Comparison of ENCODE assay signal across 11 cellular contexts in the genomic region with DNA sequence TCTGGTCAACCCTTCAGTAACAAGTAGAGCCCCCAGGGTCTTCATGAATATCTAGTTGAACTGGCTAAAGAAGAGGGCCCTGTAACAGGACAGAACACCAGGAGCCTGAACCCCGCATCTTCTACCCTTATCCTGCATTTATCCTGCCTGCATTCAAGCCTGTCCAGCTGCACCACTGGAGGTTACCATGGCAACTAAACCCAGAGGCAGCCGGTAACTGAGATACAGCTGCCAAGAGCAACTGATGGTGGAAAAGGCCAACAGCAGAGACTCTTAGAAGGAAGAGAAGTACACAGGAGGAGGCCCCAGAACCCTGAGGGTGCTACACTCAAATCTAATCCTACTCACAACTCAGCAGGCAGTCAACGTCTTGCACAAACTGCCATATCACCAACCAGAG. TPM values are rescaled to one million over a fixed set of nuclear protein-coding genes. Genes with fewer than 3 reads are reported as not detected.
DNase-seq lines count a peak whose midpoint lies in the region; ATAC-seq, FAIRE-seq and TF ChIP-seq lines count a peak whose summit lies in the region.
"Had no signal": no experiment of that assay in that cellular context is flagged by ENCODE, and none has a peak within 500 bp of the region (broad histone marks: within the 10 kb centered on the region; RNA-seq: fewer than 3 reads in every experiment).

No MANE protein-coding gene starts in this region.

- DNase-seq in HFFc6 (peak; percentile 11), NCI-H82 (lab: John Stamatoyannopoulos, UW) (peak; percentile 78), endodermal cell (peak; percentile 56), uterus (no peak), kidney (no peak)
- DNase-seq: foreskin melanocyte, NCI-H1436 treated with DMSO at 0.1 percent for 48 hours had no signal

- no peak overlapping the region for H3K4me2 ChIP-seq in parathyroid adenoma (ENCODE audit: low read length)

- H3K9ac ChIP-seq in endodermal cell (ENCODE audit: extremely low read depth, low read length, poor library complexity, severe bottlenecking) (no peak overlapping the region), parathyroid adenoma (no peak overlapping the region), kidney (ENCODE audit: low read length in 2 of 2) (no peak overlapping the region)

- H3K4me1 ChIP-seq in endodermal cell (ENCODE audit: control insufficient read depth, insufficient read depth, low read length) (peaks cover 7% of the 10 kb centered on the region), parathyroid adenoma (peaks cover 16% of the 10 kb centered on the region), uterus (peaks cover 0 to 3% of the 10 kb centered on the region in 2 donors), kidney (ENCODE audit: control insufficient read depth in 1 of 2, insufficient read depth in 1 of 2, low read depth in 1 of 2, low read length in 2 of 2) (no peaks in the 10 kb centered on the region)

- intact Hi-C loops in uterus (cut with DNase I; ENCODE audit: low total_unique reads) (no loop called here), kidney (cut with DNase I) (no loop called here)

- no peak for TF ChIP-seq POLR2A in uterus (IDR thresholded peaks at IDR 0.05)

- H3K27me3 Mint-ChIP-seq in HFFc6 (ENCODE audit: insufficient read depth) (no peaks in the 10 kb centered on the region; the same call in 1 of the 2 replicates), endodermal cell (ENCODE audit: insufficient read depth) (peaks cover 2% of the 10 kb centered on the region)

- FAIRE-seq in kidney (lab: Jason Lieb, UNC) = no peak

- no peak overlapping the region for H2AFZ ChIP-seq in parathyroid adenoma

- H3K36me3 Mint-ChIP-seq in HFFc6 (ENCODE audit: low read depth) (no peaks in the 10 kb centered on the region), endodermal cell (ENCODE audit: low read depth) (no peaks in the 10 kb centered on the region)

- H3K9me3 Mint-ChIP-seq in HFFc6 = no peaks in the 10 kb centered on the region
- H3K9me3 Mint-ChIP-seq in endodermal cell = no peaks in the 10 kb centered on the region

- ATAC-seq in HG03521 (IDR thresholded peaks at IDR 0.05; ENCODE audit: unreplicated experiment) = no peak
- ATAC-seq: lower lobe of right lung had no signal

- H3K27me3 ChIP-seq in endodermal cell (ENCODE audit: control insufficient read depth, insufficient read depth, low read length, poor library complexity, severe bottlenecking) = no peaks in the 10 kb centered on the region
- no peaks in the 10 kb centered on the region for H3K27me3 ChIP-seq in parathyroid adenoma (ENCODE audit: control insufficient read depth, insufficient read depth, low read length)
- H3K27me3 ChIP-seq in uterus = no peaks in the 10 kb centered on the region

- H3K36me3 ChIP-seq in endodermal cell (ENCODE audit: control insufficient read depth, insufficient read depth, low read length) (no peaks in the 10 kb centered on the region), parathyroid adenoma (ENCODE audit: control insufficient read depth, insufficient read depth, low read length) (no peaks in the 10 kb centered on the region), uterus (no peaks in the 10 kb centered on the region), kidney (ENCODE audit: control insufficient read depth in 1 of 2, insufficient read depth in 2 of 2, low read length in 2 of 2) (no peaks in the 10 kb centered on the region)

- peaks cover 4% of the 10 kb centered on the region for H3K79me2 ChIP-seq in parathyroid adenoma

- H3K27ac Mint-ChIP-seq in HFFc6 (no peak overlapping the region), endodermal cell (no peak overlapping the region)

- H3K4me3 Mint-ChIP-seq in HFFc6 = no peak overlapping the region
- H3K4me3 Mint-ChIP-seq in endodermal cell = no peak overlapping the region

- H3K4me1 Mint-ChIP-seq in HFFc6 (ENCODE audit: low read depth) (peaks cover 9% of the 10 kb centered on the region), endodermal cell (peaks cover 18% of the 10 kb centered on the region)

- no peak overlapping the region for H3K27ac ChIP-seq in endodermal cell (ENCODE audit: low read depth, low read length)
- H3K27ac ChIP-seq in parathyroid adenoma = peak overlapping the region; percentile 61
- no peak overlapping the region for H3K27ac ChIP-seq in uterus
- H3K27ac ChIP-seq in kidney (ENCODE audit: low read depth in 2 of 2, low read length in 2 of 2) = no peak overlapping the region
- H3K27ac ChIP-seq: HL-60, lower lobe of right lung had no signal

- WGBS in endodermal cell (ENCODE audit: insufficient coverage in 1 of 2, insufficient read length in 1 of 2), 2 experiments = 62 to 77% methylated on average over 3 of the region's 3 CpGs

- H3K4me3 ChIP-seq in endodermal cell (ENCODE audit: low read length) = no peak overlapping the region
- no peak overlapping the region for H3K4me3 ChIP-seq in parathyroid adenoma (ENCODE audit: low read depth, low read length)
- no peak overlapping the region for H3K4me3 ChIP-seq in uterus
- no peak overlapping the region for H3K4me3 ChIP-seq in kidney (ENCODE audit: low read length in 2 of 2)
- H3K4me3 ChIP-seq: lower lobe of right lung had no signal

- H3K9me3 ChIP-seq in endodermal cell (ENCODE audit: control insufficient read depth, low read length) (no peaks in the 10 kb centered on the region), parathyroid adenoma (ENCODE audit: control insufficient read depth, low read length) (no peaks in the 10 kb centered on the region), uterus (no peaks in the 10 kb centered on the region), kidney (ENCODE audit: control insufficient read depth in 1 of 2, low read length in 2 of 2) (no peaks in the 10 kb centered on the region)
- H3K9me3 ChIP-seq: lower lobe of right lung had no signal

- TF ChIP-seq CTCF in HFFc6 (IDR thresholded peaks at IDR 0.05) = no peak
- TF ChIP-seq CTCF in endodermal cell (conservative IDR thresholded peaks at IDR 0.05) = no peak
- no peak for TF ChIP-seq CTCF in parathyroid adenoma (IDR thresholded peaks at IDR 0.05)
- no peak for TF ChIP-seq CTCF in uterus (IDR thresholded peaks at IDR 0.05)
- TF ChIP-seq CTCF in kidney (IDR thresholded peaks at IDR 0.05; ENCODE audit: borderline replicate concordance, extremely low read depth, insufficient read depth) = no peak

RNA-seq across cellular contexts. Expression of a gene that starts 3.7 kb away (rescaled TPM):
- total RNA-seq in HFFc6 (2021; fragmentation: NEBNext Ultra II Directional; extraction: Animal tissue kit (Norgen Biotek cat#: 25700)) = 10 to 100 TPM; 60.6 to 72.7 (median 68.2) TPM
- total RNA-seq in endodermal cell (10 to 100 TPM; 38.9 to 41.2 TPM), uterus (10 to 100 TPM in 3 of 4 donors, 1 to 10 TPM in 1; 5.4 to 59.0 (median 26.3) TPM), kidney (49.9 TPM)
- 23.1 TPM for polyA plus RNA-seq in endodermal cell (2013, experiment 1 of 2)
- 23.4 TPM for polyA plus RNA-seq in endodermal cell (2013, experiment 2 of 2)
- polyA plus RNA-seq in kidney (ENCODE audit: insufficient read depth, low read depth, low replicate concordance) = 10.4 TPM

RNA-seq across cellular contexts. Expression of a gene that starts 47.3 kb away (rescaled TPM):
- 10 to 100 TPM; 20.4 to 25.2 (median 22.0) TPM for total RNA-seq in HFFc6 (2021; fragmentation: NEBNext Ultra II Directional; extraction: Animal tissue kit (Norgen Biotek cat#: 25700))
- total RNA-seq in endodermal cell = 1 to 10 TPM; 5.0 to 6.7 TPM
- polyA plus RNA-seq in endodermal cell (2013, experiment 1 of 2) = 10.5 TPM
- 8.4 TPM for polyA plus RNA-seq in endodermal cell (2013, experiment 2 of 2)
- total RNA-seq in uterus = 10 to 100 TPM in 2 of 4 donors, 1 to 10 TPM in 2; 7.7 to 41.8 (median 15.3) TPM
- total RNA-seq in kidney = 9.9 TPM
- 59.2 TPM for polyA plus RNA-seq in kidney (ENCODE audit: insufficient read depth, low read depth, low replicate concordance)

Comparison
In these comparisons a context has a peak if more than half of its experiments do, and no peak if none do; other contexts are left out.
1. DNase-seq: peak in HFFc6 (single experiment), NCI-H82 (single experiment) and endodermal cell (single experiment); none in uterus (0 of 2) and kidney (single experiment).